Comparison of ENCODE assay signal across 11 cellular contexts in the genomic region with DNA sequence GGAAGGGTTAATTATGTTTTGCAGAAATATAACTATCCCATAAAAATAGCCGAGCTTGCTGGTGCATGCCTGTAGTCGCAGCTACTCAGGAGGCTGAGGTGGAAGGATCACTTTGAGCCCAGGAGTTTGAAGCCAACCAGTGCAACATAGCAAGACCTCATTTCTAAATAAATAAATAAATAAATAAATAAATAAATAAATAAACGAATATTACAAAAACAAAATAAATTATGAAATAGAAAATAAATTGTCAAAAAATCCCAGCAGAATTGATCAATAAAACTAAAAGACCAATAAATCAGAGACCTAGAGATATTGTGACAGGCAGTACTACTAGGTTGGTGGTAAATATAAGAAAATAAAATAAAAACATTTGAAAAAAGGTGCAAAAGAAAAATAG. TPM values are rescaled to one million over a fixed set of nuclear protein-coding genes. Genes with fewer than 3 reads are reported as not detected.
"Had no signal": no experiment of that assay in that cellular context is flagged by ENCODE, and none has a peak within 500 bp of the region (broad histone marks: within the 10 kb centered on the region; RNA-seq: fewer than 3 reads in every experiment).

No MANE protein-coding gene starts in this region.

- ATAC-seq: GM23338, K562 had no signal

- H3K4me3 Mint-ChIP-seq: GM23338, H9, HFFc6 had no signal

- H3K9me3 Mint-ChIP-seq: GM23338, HFFc6 had no signal

- H3K4me1 Mint-ChIP-seq: GM23338, H9 had no signal

- H3K4me3 ChIP-seq: GM23338, K562 had no signal

- H3K4me2 ChIP-seq: GM23338 had no signal

- DNase-seq: H9, HCEC 1CT, HFFc6, IMR-90, KG1 had no signal

- H3K27ac Mint-ChIP-seq: GM23338, H9, HFFc6 had no signal

- FAIRE-seq: H1, H54, HTR-8/SVneo, K562 had no signal

RNA-seq across cellular contexts. Expression of a gene that starts 6.7 kb away (rescaled TPM):
- total RNA-seq: GM23338, H1, H9, HFFc6, HT-29, IMR-90, K562 had no signal
- polyA plus RNA-seq: GM23338, H1, IMR-90, K562 had no signal

RNA-seq across cellular contexts. Expression of a gene that starts 34.1 kb away (rescaled TPM):
- total RNA-seq: HFFc6, K562 had no signal
